22 cellular contexts compared by ENCODE assay signal in the genomic region with DNA sequence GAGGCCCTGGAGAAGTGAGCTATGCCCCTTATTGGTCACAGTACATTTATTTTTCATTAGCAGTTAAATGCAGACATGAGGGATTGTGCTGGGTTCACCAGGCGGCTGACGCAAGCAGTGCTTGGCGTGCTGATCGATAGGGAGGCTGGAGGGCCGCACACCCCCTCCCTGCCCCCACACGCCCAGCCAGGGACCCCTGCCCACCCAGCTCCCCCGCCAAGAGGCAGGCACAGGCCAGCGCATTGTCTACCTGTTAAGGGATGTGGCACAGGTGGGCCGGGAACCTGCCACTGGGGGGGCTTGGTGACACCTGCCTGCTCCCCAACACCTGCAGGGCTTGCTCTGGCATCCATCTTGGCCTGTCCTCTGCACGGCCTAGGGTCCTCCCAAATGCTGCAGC. TPM values are rescaled to one million over a fixed set of nuclear protein-coding genes. Genes with fewer than 3 reads are reported as not detected.
"Had no signal": no experiment of that assay in that cellular context is flagged by ENCODE, and none has a peak within 500 bp of the region (broad histone marks: within the 10 kb centered on the region; RNA-seq: fewer than 3 reads in every experiment).

No MANE protein-coding gene starts in this region.

- DNase-seq: dermis blood vessel endothelial cell; dorsolateral prefrontal cortex; effector CD4-positive, alpha-beta T cell; effector memory CD4-positive, alpha-beta T cell; foreskin keratinocyte; hypothalamus; immature natural killer cell; islet precursor cell; kidney glomerular epithelial cell; left ventricle myocardium superior; lower lobe of right lung; mesenchymal stem cell; mucosa of descending colon; naive B cell had no signal

- ATAC-seq: foreskin keratinocyte, gastroesophageal sphincter, heart left ventricle, left lung, left ventricle myocardium superior, lower lobe of right lung, mucosa of descending colon had no signal

- H3K4me2 ChIP-seq: hepatocyte had no signal

- H3K4me3 ChIP-seq: coronary artery, dorsolateral prefrontal cortex, esophagus muscularis mucosa, gastroesophageal sphincter, heart left ventricle, hepatocyte, left lung, lower lobe of right lung, mucosa of descending colon had no signal

- H3K27ac ChIP-seq: coronary artery, esophagus muscularis mucosa, foreskin keratinocyte, gastroesophageal sphincter, heart left ventricle, hepatocyte, left lung, lower lobe of right lung had no signal

- H3K36me3 ChIP-seq: esophagus muscularis mucosa, gastroesophageal sphincter, heart left ventricle, left lung, lower lobe of right lung had no signal

- H3K9me3 ChIP-seq: esophagus muscularis mucosa, gastroesophageal sphincter, heart left ventricle, left lung, lower lobe of right lung, mucosa of descending colon had no signal

- H3K4me1 ChIP-seq: esophagus muscularis mucosa, foreskin keratinocyte, gastroesophageal sphincter, heart left ventricle, left lung, lower lobe of right lung had no signal

- H2AFZ ChIP-seq: hepatocyte had no signal

RNA-seq across cellular contexts. Expression of a gene that starts 39.2 kb away (rescaled TPM):
- polyA plus RNA-seq: endothelial cell of umbilical vein, fibroblast of lung, foreskin keratinocyte, hepatocyte had no signal

RNA-seq across cellular contexts. Expression of a gene that starts 49.6 kb away (rescaled TPM):
- polyA plus RNA-seq: fibroblast of lung, heart left ventricle, immature natural killer cell had no signal
